1 cellular context compared by ENCODE assay signal in the genomic region with DNA sequence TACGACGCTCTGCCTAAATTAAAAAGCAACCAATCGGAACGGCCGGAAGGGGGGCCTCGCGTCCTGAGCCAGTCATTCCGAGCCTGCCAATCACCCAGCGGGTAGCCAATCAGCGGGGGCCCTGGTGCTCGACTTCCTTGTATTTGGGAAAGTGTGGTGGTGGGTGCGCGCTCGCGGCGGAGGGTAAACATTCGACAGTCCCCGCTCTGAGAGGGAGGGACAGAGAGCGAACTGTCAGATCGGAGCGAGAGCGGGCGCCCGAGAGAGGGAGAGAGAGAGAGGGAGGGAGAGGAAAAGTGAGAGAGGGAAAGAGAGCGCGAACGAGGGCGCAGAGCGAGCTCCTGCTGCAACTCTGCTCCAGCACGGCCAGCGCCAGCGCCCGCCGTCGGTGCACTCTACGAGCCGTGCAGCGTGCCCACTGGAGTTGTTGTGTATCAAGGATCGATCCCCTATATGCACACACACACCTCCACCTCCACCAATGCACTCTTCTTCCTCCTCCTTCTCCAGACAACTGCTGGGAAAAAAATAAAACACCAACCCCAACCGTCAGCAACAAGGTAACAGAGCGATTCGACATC.
A peak's percentile ranks its signal among the peaks of the same experiment; 100 is the strongest.
TF ChIP-seq lines count a peak whose summit lies in the region.

A gene (plus strand): TSS at position 190 of the 581 bp plus-strand sequence. CDS start 1,396 bp downstream, outside the sequence.

TF ChIP-seq in HEK293, 187 proteins besides CTCF, POLR2A, EP300 and RAD21 (continued from another document and continues in another):
- TF ChIP-seq, protein P1, sequence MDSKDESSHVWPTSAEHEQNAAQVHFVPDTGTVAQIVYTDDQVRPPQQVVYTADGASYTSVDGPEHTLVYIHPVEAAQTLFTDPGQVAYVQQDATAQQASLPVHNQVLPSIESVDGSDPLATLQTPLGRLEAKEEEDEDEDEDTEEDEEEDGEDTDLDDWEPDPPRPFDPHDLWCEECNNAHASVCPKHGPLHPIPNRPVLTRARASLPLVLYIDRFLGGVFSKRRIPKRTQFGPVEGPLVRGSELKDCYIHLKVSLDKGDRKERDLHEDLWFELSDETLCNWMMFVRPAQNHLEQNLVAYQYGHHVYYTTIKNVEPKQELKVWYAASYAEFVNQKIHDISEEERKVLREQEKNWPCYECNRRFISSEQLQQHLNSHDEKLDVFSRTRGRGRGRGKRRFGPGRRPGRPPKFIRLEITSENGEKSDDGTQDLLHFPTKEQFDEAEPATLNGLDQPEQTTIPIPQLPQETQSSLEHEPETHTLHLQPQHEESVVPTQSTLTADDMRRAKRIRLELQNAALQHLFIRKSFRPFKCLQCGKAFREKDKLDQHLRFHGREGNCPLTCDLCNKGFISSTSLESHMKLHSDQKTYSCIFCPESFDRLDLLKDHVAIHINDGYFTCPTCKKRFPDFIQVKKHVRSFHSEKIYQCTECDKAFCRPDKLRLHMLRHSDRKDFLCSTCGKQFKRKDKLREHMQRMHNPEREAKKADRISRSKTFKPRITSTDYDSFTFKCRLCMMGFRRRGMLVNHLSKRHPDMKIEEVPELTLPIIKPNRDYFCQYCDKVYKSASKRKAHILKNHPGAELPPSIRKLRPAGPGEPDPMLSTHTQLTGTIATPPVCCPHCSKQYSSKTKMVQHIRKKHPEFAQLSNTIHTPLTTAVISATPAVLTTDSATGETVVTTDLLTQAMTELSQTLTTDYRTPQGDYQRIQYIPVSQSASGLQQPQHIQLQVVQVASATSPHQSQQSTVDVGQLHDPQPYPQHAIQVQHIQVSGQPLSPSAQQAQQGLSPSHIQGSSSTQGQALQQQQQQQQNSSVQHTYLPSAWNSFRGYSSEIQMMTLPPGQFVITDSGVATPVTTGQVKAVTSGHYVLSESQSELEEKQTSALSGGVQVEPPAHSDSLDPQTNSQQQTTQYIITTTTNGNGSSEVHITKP (tag by site-specific recombination; IDR thresholded peaks at IDR 0.05) = peak; percentile 66
- peak; percentile 83 for TF ChIP-seq SP2 (tag by site-specific recombination; IDR thresholded peaks at IDR 0.05)
- TF ChIP-seq, protein P2, sequence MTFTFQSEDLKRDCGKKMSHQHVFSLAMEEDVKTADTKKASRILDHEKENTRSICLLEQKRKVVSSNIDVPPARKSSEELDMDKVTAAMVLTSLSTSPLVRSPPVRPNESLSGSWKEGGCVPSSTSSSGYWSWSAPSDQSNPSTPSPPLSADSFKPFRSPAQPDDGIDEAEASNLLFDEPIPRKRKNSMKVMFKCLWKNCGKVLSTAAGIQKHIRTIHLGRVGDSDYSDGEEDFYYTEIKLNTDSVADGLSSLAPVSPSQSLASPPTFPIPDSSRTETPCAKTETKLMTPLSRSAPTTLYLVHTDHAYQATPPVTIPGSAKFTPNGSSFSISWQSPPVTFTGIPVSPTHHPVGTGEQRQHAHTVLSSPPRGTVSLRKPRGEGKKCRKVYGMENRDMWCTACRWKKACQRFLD (tag by site-specific recombination; IDR thresholded peaks at IDR 0.05) = no peak
- TF ChIP-seq, protein P3, sequence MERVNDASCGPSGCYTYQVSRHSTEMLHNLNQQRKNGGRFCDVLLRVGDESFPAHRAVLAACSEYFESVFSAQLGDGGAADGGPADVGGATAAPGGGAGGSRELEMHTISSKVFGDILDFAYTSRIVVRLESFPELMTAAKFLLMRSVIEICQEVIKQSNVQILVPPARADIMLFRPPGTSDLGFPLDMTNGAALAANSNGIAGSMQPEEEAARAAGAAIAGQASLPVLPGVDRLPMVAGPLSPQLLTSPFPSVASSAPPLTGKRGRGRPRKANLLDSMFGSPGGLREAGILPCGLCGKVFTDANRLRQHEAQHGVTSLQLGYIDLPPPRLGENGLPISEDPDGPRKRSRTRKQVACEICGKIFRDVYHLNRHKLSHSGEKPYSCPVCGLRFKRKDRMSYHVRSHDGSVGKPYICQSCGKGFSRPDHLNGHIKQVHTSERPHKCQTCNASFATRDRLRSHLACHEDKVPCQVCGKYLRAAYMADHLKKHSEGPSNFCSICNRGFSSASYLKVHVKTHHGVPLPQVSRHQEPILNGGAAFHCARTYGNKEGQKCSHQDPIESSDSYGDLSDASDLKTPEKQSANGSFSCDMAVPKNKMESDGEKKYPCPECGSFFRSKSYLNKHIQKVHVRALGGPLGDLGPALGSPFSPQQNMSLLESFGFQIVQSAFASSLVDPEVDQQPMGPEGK (tag by site-specific recombination; IDR thresholded peaks at IDR 0.05) = peak; percentile 80
- no peak for TF ChIP-seq ZNF274 (IDR thresholded peaks at IDR 0.05; ENCODE audit: low read length)
- no peak for TF ChIP-seq ZNF274 (tag by site-specific recombination; IDR thresholded peaks at IDR 0.05; ENCODE audit: borderline replicate concordance)
- TF ChIP-seq, protein P4, sequence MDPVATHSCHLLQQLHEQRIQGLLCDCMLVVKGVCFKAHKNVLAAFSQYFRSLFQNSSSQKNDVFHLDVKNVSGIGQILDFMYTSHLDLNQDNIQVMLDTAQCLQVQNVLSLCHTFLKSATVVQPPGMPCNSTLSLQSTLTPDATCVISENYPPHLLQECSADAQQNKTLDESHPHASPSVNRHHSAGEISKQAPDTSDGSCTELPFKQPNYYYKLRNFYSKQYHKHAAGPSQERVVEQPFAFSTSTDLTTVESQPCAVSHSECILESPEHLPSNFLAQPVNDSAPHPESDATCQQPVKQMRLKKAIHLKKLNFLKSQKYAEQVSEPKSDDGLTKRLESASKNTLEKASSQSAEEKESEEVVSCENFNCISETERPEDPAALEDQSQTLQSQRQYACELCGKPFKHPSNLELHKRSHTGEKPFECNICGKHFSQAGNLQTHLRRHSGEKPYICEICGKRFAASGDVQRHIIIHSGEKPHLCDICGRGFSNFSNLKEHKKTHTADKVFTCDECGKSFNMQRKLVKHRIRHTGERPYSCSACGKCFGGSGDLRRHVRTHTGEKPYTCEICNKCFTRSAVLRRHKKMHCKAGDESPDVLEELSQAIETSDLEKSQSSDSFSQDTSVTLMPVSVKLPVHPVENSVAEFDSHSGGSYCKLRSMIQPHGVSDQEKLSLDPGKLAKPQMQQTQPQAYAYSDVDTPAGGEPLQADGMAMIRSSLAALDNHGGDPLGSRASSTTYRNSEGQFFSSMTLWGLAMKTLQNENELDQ (tag by site-specific recombination; IDR thresholded peaks at IDR 0.05; ENCODE audit: low read depth) = no peak
- TF ChIP-seq ZNF701 (tag by site-specific recombination; IDR thresholded peaks at IDR 0.05) = no peak
- TF ChIP-seq ZNF623 (tag by site-specific recombination; IDR thresholded peaks at IDR 0.05) = no peak
- no peak for TF ChIP-seq ZNF133 (tag by site-specific recombination; IDR thresholded peaks at IDR 0.05)
- no peak for TF ChIP-seq ZNF202 (tag by site-specific recombination; IDR thresholded peaks at IDR 0.05; ENCODE audit: borderline replicate concordance)
- TF ChIP-seq, protein P5, sequence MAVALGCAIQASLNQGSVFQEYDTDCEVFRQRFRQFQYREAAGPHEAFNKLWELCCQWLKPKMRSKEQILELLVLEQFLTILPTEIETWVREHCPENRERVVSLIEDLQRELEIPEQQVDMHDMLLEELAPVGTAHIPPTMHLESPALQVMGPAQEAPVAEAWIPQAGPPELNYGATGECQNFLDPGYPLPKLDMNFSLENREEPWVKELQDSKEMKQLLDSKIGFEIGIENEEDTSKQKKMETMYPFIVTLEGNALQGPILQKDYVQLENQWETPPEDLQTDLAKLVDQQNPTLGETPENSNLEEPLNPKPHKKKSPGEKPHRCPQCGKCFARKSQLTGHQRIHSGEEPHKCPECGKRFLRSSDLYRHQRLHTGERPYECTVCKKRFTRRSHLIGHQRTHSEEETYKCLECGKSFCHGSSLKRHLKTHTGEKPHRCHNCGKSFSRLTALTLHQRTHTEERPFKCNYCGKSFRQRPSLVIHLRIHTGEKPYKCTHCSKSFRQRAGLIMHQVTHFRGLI (tag by site-specific recombination; IDR thresholded peaks at IDR 0.05) = no peak
- peak; percentile 18; the same call in 1 of the 2 replicates for TF ChIP-seq KLF8 (tag by site-specific recombination; IDR thresholded peaks at IDR 0.05)
- peak; percentile 53 for TF ChIP-seq IKZF3 (tag by site-specific recombination; IDR thresholded peaks at IDR 0.05)
- TF ChIP-seq, protein P6, sequence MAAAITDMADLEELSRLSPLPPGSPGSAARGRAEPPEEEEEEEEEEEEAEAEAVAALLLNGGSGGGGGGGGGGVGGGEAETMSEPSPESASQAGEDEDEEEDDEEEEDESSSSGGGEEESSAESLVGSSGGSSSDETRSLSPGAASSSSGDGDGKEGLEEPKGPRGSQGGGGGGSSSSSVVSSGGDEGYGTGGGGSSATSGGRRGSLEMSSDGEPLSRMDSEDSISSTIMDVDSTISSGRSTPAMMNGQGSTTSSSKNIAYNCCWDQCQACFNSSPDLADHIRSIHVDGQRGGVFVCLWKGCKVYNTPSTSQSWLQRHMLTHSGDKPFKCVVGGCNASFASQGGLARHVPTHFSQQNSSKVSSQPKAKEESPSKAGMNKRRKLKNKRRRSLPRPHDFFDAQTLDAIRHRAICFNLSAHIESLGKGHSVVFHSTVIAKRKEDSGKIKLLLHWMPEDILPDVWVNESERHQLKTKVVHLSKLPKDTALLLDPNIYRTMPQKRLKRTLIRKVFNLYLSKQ (tag by site-specific recombination; IDR thresholded peaks at IDR 0.05; ENCODE audit: borderline replicate concordance) = no peak
- no peak for TF ChIP-seq GLIS2 (tag by site-specific recombination; IDR thresholded peaks at IDR 0.05)
- TF ChIP-seq, protein P7, sequence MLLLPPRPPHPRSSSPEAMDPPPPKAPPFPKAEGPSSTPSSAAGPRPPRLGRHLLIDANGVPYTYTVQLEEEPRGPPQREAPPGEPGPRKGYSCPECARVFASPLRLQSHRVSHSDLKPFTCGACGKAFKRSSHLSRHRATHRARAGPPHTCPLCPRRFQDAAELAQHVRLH (tag by site-specific recombination; IDR thresholded peaks at IDR 0.05) = 0 out of 2 replicates have a peak, but pooled peaks have one; percentile 34
- TF ChIP-seq ZNF404 (tag by site-specific recombination; IDR thresholded peaks at IDR 0.05) = no peak
- TF ChIP-seq ZNF37A (tag by site-specific recombination; IDR thresholded peaks at IDR 0.05) = no peak
- TF ChIP-seq ZNF426 (tag by site-specific recombination; IDR thresholded peaks at IDR 0.05) = no peak
- no peak for TF ChIP-seq OSR2 (tag by site-specific recombination; IDR thresholded peaks at IDR 0.05)
- TF ChIP-seq ZNF544 (tag by site-specific recombination; IDR thresholded peaks at IDR 0.05) = no peak
- no peak for TF ChIP-seq ZNF571 (tag by site-specific recombination; IDR thresholded peaks at IDR 0.05)
- TF ChIP-seq ZNF514 (tag by site-specific recombination; IDR thresholded peaks at IDR 0.05) = no peak
- TF ChIP-seq ZNF354C (tag by site-specific recombination; IDR thresholded peaks at IDR 0.05; ENCODE audit: borderline replicate concordance, low read depth) = no peak
- TF ChIP-seq, protein P8, sequence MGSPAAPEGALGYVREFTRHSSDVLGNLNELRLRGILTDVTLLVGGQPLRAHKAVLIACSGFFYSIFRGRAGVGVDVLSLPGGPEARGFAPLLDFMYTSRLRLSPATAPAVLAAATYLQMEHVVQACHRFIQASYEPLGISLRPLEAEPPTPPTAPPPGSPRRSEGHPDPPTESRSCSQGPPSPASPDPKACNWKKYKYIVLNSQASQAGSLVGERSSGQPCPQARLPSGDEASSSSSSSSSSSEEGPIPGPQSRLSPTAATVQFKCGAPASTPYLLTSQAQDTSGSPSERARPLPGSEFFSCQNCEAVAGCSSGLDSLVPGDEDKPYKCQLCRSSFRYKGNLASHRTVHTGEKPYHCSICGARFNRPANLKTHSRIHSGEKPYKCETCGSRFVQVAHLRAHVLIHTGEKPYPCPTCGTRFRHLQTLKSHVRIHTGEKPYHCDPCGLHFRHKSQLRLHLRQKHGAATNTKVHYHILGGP (tag by site-specific recombination; IDR thresholded peaks at IDR 0.05) = no peak
- no peak for TF ChIP-seq ZNF473 (tag by site-specific recombination; IDR thresholded peaks at IDR 0.05)
- peak; percentile 20; the same call in 1 of the 2 replicates for TF ChIP-seq ZNF76 (tag by site-specific recombination; IDR thresholded peaks at IDR 0.05; ENCODE audit: borderline replicate concordance, low read depth)
- TF ChIP-seq, protein P9, sequence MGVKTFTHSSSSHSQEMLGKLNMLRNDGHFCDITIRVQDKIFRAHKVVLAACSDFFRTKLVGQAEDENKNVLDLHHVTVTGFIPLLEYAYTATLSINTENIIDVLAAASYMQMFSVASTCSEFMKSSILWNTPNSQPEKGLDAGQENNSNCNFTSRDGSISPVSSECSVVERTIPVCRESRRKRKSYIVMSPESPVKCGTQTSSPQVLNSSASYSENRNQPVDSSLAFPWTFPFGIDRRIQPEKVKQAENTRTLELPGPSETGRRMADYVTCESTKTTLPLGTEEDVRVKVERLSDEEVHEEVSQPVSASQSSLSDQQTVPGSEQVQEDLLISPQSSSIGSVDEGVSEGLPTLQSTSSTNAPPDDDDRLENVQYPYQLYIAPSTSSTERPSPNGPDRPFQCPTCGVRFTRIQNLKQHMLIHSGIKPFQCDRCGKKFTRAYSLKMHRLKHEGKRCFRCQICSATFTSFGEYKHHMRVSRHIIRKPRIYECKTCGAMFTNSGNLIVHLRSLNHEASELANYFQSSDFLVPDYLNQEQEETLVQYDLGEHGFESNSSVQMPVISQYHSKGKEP (tag by site-specific recombination; IDR thresholded peaks at IDR 0.05) = no peak
- no peak for TF ChIP-seq ZSCAN30 (tag by site-specific recombination; IDR thresholded peaks at IDR 0.05)
- TF ChIP-seq SCRT1 (tag by site-specific recombination; IDR thresholded peaks at IDR 0.05; ENCODE audit: borderline replicate concordance) = no peak
- TF ChIP-seq, protein P10, sequence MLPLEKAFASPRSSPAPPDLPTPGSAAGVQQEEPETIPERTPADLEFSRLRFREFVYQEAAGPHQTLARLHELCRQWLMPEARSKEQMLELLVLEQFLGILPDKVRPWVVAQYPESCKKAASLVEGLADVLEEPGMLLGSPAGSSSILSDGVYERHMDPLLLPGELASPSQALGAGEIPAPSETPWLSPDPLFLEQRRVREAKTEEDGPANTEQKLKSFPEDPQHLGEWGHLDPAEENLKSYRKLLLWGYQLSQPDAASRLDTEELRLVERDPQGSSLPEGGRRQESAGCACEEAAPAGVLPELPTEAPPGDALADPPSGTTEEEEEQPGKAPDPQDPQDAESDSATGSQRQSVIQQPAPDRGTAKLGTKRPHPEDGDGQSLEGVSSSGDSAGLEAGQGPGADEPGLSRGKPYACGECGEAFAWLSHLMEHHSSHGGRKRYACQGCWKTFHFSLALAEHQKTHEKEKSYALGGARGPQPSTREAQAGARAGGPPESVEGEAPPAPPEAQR (tag by site-specific recombination; IDR thresholded peaks at IDR 0.05) = no peak
- TF ChIP-seq FEZF1 (tag by site-specific recombination; IDR thresholded peaks at IDR 0.05) = no peak
- peak; percentile 59 for TF ChIP-seq ZXDB (tag by site-specific recombination; IDR thresholded peaks at IDR 0.05)
